In genomic region chr2:217433522-217433921, GRCh38 we compare ENCODE assay signal across 12 cellular contexts.
A peak's percentile ranks its signal among the peaks of the same experiment; 100 is the strongest.
DNase-seq lines count a peak whose midpoint lies in the region; ATAC-seq, FAIRE-seq and TF ChIP-seq lines count a peak whose summit lies in the region.
"Had no signal": no experiment of that assay in that cellular context is flagged by ENCODE, and none has a peak within 500 bp of the region (broad histone marks: within the 10 kb centered on the region; RNA-seq: fewer than 3 reads in every experiment).

No MANE protein-coding gene starts in this region.

- H3K4me3 ChIP-seq in BLaER1 treated with 17β-estradiol and CSF1 and Interleukin-3, amounts not matched to agents 10 nM and 100 nM, result no peak overlapping the region
- no peak overlapping the region for H3K4me3 ChIP-seq in right cardiac atrium (ENCODE audit: low read length)
- H3K4me3 ChIP-seq: K562 had no signal

- ATAC-seq in activated naive CD8-positive, alpha-beta T cell treated with anti-CD3 and anti-CD28 coated beads, Interleukin-2, amount 10 ng/mL, durations not matched to agents 7 days and 5 days (ENCODE audit: low read depth), result peak; percentile 23
- peak; percentile 25 to 44 for ATAC-seq in right cardiac atrium

- no peak for FAIRE-seq in frontal cortex (lab: Jason Lieb, UNC)
- FAIRE-seq: G401.6 had no signal

- H3K27ac Mint-ChIP-seq in activated naive CD8-positive, alpha-beta T cell treated with anti-CD3 and anti-CD28 coated beads, Interleukin-2, amount 10 ng/mL, durations not matched to agents 7 days and 5 days, result peak overlapping the region; percentile 56
- H3K27ac Mint-ChIP-seq in progenitor cell of endocrine pancreas, result peak overlapping the region; percentile 86
- H3K27ac Mint-ChIP-seq: activated B cell treated with CpG ODN at 0.5 μM for 24 hours had no signal

- no peaks in the 10 kb centered on the region for H4K20me1 ChIP-seq in BLaER1 treated with 17β-estradiol and CSF1 and Interleukin-3, amounts not matched to agents 10 nM and 100 nM

- WGBS in right cardiac atrium, result 44% methylated on average over 6 of the region's 6 CpGs

- H3K27ac ChIP-seq in BLaER1 treated with 17β-estradiol and CSF1 and Interleukin-3, amounts not matched to agents 10 nM and 100 nM, result no peak overlapping the region
- H3K27ac ChIP-seq in right cardiac atrium (ENCODE audit: low read length), result peak overlapping the region; percentile 69

- peaks cover 5% of the 10 kb centered on the region for H3K36me3 Mint-ChIP-seq in activated naive CD8-positive, alpha-beta T cell treated with anti-CD3 and anti-CD28 coated beads, Interleukin-2, amount 10 ng/mL, durations not matched to agents 7 days and 5 days
- no peaks in the 10 kb centered on the region for H3K36me3 Mint-ChIP-seq in progenitor cell of endocrine pancreas (ENCODE audit: insufficient read depth)

- TF ChIP-seq CTCF in progenitor cell of endocrine pancreas (IDR thresholded peaks at IDR 0.05; ENCODE audit: unreplicated experiment), result no peak

- H3K9ac ChIP-seq in BLaER1 treated with 17β-estradiol and CSF1 and Interleukin-3, amounts not matched to agents 10 nM and 100 nM, result no peak overlapping the region

- POLR2A ChIA-PET in activated naive CD8-positive, alpha-beta T cell treated with anti-CD3 and anti-CD28 coated beads, Interleukin-2, amount 10 ng/mL, durations not matched to agents 7 days and 5 days (lab: Charles Lee), result no interaction called here

- no peaks in the 10 kb centered on the region for H3K36me3 ChIP-seq in BLaER1 treated with 17β-estradiol and CSF1 and Interleukin-3, amounts not matched to agents 10 nM and 100 nM

- intact Hi-C loops in right cardiac atrium (cut with DNase I), result loop anchor here in 2 of 4 donors (5.0 to 10.0 kb wide), 2 partner anchors 36 to 739 kb away; partner anchors contain the start of gene IGFBP5 (in 1 of the 2)

- no peak for DNase-seq in activated naive CD8-positive, alpha-beta T cell treated with anti-CD3 and anti-CD28 coated beads, Interleukin-2, amount 10 ng/mL, durations not matched to agents 7 days and 5 days
- peak in 2 of 3 donors; percentile 52 to 56 for DNase-seq in right cardiac atrium
- DNase-seq in progenitor cell of endocrine pancreas (ENCODE audit: low spot score, unreplicated experiment), result no peak
- DNase-seq in frontal cortex (ENCODE audit: low spot score in 2 of 2), result no peak
- no peak for DNase-seq in GM03348 (ENCODE audit: low spot score)
- no peak for DNase-seq in ecto neural progenitor cell (ENCODE audit: low spot score)
- no peak for DNase-seq in A172 (ENCODE audit: low spot score)
- DNase-seq: activated B cell treated with CpG ODN at 0.5 μM for 24 hours had no signal

- H3K9me3 ChIP-seq in BLaER1 treated with 17β-estradiol and CSF1 and Interleukin-3, amounts not matched to agents 10 nM and 100 nM (replicated peaks in 1 of 11), result no peaks in the 10 kb centered on the region
- no peaks in the 10 kb centered on the region for H3K9me3 ChIP-seq in right cardiac atrium (ENCODE audit: control insufficient read depth, low read length)

- peaks cover 10 to 91% (median 39%) of the 10 kb centered on the region in 10 experiments; a peak in 19 of 20 replicates for H3K4me1 ChIP-seq in BLaER1 treated with 17β-estradiol and CSF1 and Interleukin-3, amounts not matched to agents 10 nM and 100 nM
- peaks cover 19% of the 10 kb centered on the region for H3K4me1 ChIP-seq in right cardiac atrium (ENCODE audit: control insufficient read depth, insufficient read depth, low read length)

- no peaks in the 10 kb centered on the region for H3K9me3 Mint-ChIP-seq in activated naive CD8-positive, alpha-beta T cell treated with anti-CD3 and anti-CD28 coated beads, Interleukin-2, amount 10 ng/mL, durations not matched to agents 7 days and 5 days
- no peaks in the 10 kb centered on the region for H3K9me3 Mint-ChIP-seq in progenitor cell of endocrine pancreas (ENCODE audit: low read depth)
- H3K9me3 Mint-ChIP-seq: activated B cell treated with CpG ODN at 0.5 μM for 24 hours had no signal

- H3K27me3 Mint-ChIP-seq in activated naive CD8-positive, alpha-beta T cell treated with anti-CD3 and anti-CD28 coated beads, Interleukin-2, amount 10 ng/mL, durations not matched to agents 7 days and 5 days, result no peaks in the 10 kb centered on the region
- H3K27me3 Mint-ChIP-seq in progenitor cell of endocrine pancreas, result no peaks in the 10 kb centered on the region
- H3K27me3 Mint-ChIP-seq: activated B cell treated with CpG ODN at 0.5 μM for 24 hours had no signal

- peaks cover 0 to 27% (median 0%) of the 10 kb centered on the region in 11 experiments; a peak in 5 of 22 replicates for H3K27me3 ChIP-seq in BLaER1 treated with 17β-estradiol and CSF1 and Interleukin-3, amounts not matched to agents 10 nM and 100 nM
- H3K27me3 ChIP-seq in right cardiac atrium (ENCODE audit: control insufficient read depth, insufficient read depth), result no peaks in the 10 kb centered on the region
- H3K27me3 ChIP-seq: dorsolateral prefrontal cortex had no signal

- H3K4me2 ChIP-seq in BLaER1 treated with 17β-estradiol and CSF1 and Interleukin-3, amounts not matched to agents 10 nM and 100 nM, result peak overlapping the region in 7 of 11 experiments; percentile 3 to 76 (median 48); a peak in 6 of 22 replicates

- peaks cover 30% of the 10 kb centered on the region for H3K4me1 Mint-ChIP-seq in activated naive CD8-positive, alpha-beta T cell treated with anti-CD3 and anti-CD28 coated beads, Interleukin-2, amount 10 ng/mL, durations not matched to agents 7 days and 5 days
- peaks cover 38% of the 10 kb centered on the region for H3K4me1 Mint-ChIP-seq in progenitor cell of endocrine pancreas (ENCODE audit: low read depth)

- H3K4me3 Mint-ChIP-seq in activated naive CD8-positive, alpha-beta T cell treated with anti-CD3 and anti-CD28 coated beads, Interleukin-2, amount 10 ng/mL, durations not matched to agents 7 days and 5 days, result peak overlapping the region; percentile 48
- H3K4me3 Mint-ChIP-seq in progenitor cell of endocrine pancreas (ENCODE audit: low read depth), result peak overlapping the region; percentile 50
- H3K4me3 Mint-ChIP-seq: activated B cell treated with CpG ODN at 0.5 μM for 24 hours had no signal

Comparison
In these comparisons a context has a peak if more than half of its experiments do, and no peak if none do; other contexts are left out.
1. DNase-seq: peak in right cardiac atrium (2 of 3); none in activated naive CD8-positive, alpha-beta T cell treated with anti-CD3 and anti-CD28 coated beads, Interleukin-2, amount 10 ng/mL, durations not matched to agents 7 days and 5 days (single experiment), progenitor cell of endocrine pancreas (single experiment), frontal cortex (0 of 2), GM03348 (single experiment), ecto neural progenitor cell (single experiment) and A172 (single experiment).